Comparison of ENCODE assay signal across 15 cellular contexts in genomic region chr11:35271031-35271430, GRCh38.
A peak's percentile ranks its signal among the peaks of the same experiment; 100 is the strongest.
DNase-seq lines count a peak whose midpoint lies in the region; ATAC-seq, FAIRE-seq and TF ChIP-seq lines count a peak whose summit lies in the region.
"Had no signal": no experiment of that assay in that cellular context is flagged by ENCODE, and none has a peak within 500 bp of the region (broad histone marks: within the 10 kb centered on the region; RNA-seq: fewer than 3 reads in every experiment).

No MANE protein-coding gene starts in this region.

- peaks cover 62% of the 10 kb centered on the region for H3K4me1 Mint-ChIP-seq in activated naive CD4-positive, alpha-beta T cell treated with anti-CD3 and anti-CD28 coated beads, Interleukin-2, amount 50 U/mL, for 24 hours
- H3K4me1 Mint-ChIP-seq in central memory CD8-positive, alpha-beta T cell = peaks cover 40% of the 10 kb centered on the region
- H3K4me1 Mint-ChIP-seq in immature natural killer cell = peaks cover 20 to 52% of the 10 kb centered on the region in 2 donors

- H3K9me3 Mint-ChIP-seq in activated naive CD4-positive, alpha-beta T cell treated with anti-CD3 and anti-CD28 coated beads, Interleukin-2, amount 50 U/mL, for 24 hours = peaks cover 8% of the 10 kb centered on the region
- H3K9me3 Mint-ChIP-seq in central memory CD8-positive, alpha-beta T cell = no peaks in the 10 kb centered on the region
- no peaks in the 10 kb centered on the region for H3K9me3 Mint-ChIP-seq in immature natural killer cell
- H3K9me3 Mint-ChIP-seq: CD4-positive, alpha-beta T cell; H9 had no signal

- no peak overlapping the region for H3K4me3 ChIP-seq in effector memory CD4-positive, alpha-beta T cell (ENCODE audit: insufficient read depth, low read depth, low read length, poor library complexity, severe bottlenecking)
- H3K4me3 ChIP-seq: BLaER1 treated with 17β-estradiol and CSF1 and Interleukin-3, amounts not matched to agents 10 nM and 100 nM had no signal

- no peaks in the 10 kb centered on the region for H3K27me3 Mint-ChIP-seq in activated naive CD4-positive, alpha-beta T cell treated with anti-CD3 and anti-CD28 coated beads, Interleukin-2, amount 50 U/mL, for 24 hours
- no peaks in the 10 kb centered on the region for H3K27me3 Mint-ChIP-seq in central memory CD8-positive, alpha-beta T cell
- peaks cover 3 to 21% (median 16%) of the 10 kb centered on the region in 3 donors for H3K27me3 Mint-ChIP-seq in immature natural killer cell (ENCODE audit: low read depth in 3 of 3)
- H3K27me3 Mint-ChIP-seq: CD4-positive, alpha-beta T cell had no signal

- H3K4me3 Mint-ChIP-seq in activated naive CD4-positive, alpha-beta T cell treated with anti-CD3 and anti-CD28 coated beads, Interleukin-2, amount 50 U/mL, for 24 hours = no peak overlapping the region
- H3K4me3 Mint-ChIP-seq in central memory CD8-positive, alpha-beta T cell = no peak overlapping the region
- no peak overlapping the region for H3K4me3 Mint-ChIP-seq in immature natural killer cell
- H3K4me3 Mint-ChIP-seq: CD4-positive, alpha-beta T cell; H9 had no signal

- peak overlapping the region; percentile 32 for H3K27ac Mint-ChIP-seq in activated naive CD4-positive, alpha-beta T cell treated with anti-CD3 and anti-CD28 coated beads, Interleukin-2, amount 50 U/mL, for 24 hours
- H3K27ac Mint-ChIP-seq in central memory CD8-positive, alpha-beta T cell (ENCODE audit: low read depth) = peak overlapping the region; percentile 83
- H3K27ac Mint-ChIP-seq in immature natural killer cell = peak overlapping the region in 5 of 6 donors; percentile 19 to 95 (median 51)
- H3K27ac Mint-ChIP-seq: CD4-positive, alpha-beta T cell; H9 had no signal

- TF ChIP-seq POLR2A in GM12891 (IDR thresholded peaks at IDR 0.05; ENCODE audit: low read depth, low read length) = no peak

- peak; percentile 77 for FAIRE-seq in GM12891 (lab: Jason Lieb, UNC)
- FAIRE-seq: HepG2, HTR-8/SVneo had no signal

- no peaks in the 10 kb centered on the region for H3K27me3 ChIP-seq in effector memory CD4-positive, alpha-beta T cell (replicated peaks; ENCODE audit: control insufficient read depth, insufficient read depth, low read length, poor library complexity, severe bottlenecking)
- H3K27me3 ChIP-seq: BLaER1 treated with 17β-estradiol and CSF1 and Interleukin-3, amounts not matched to agents 10 nM and 100 nM had no signal

- no peak for DNase-seq in activated naive CD4-positive, alpha-beta T cell treated with Interleukin-2 at 50 U/mL for 16 hours
- DNase-seq in GM12891 (ENCODE audit: insufficient read length, low spot score) = no peak
- DNase-seq in central memory CD8-positive, alpha-beta T cell (ENCODE audit: low spot score in 2 of 2) = no peak
- no peak for DNase-seq in immature natural killer cell
- DNase-seq in effector memory CD4-positive, alpha-beta T cell = no peak
- DNase-seq in anterior cingulate cortex (lab: John Stamatoyannopoulos, UW) = no peak
- DNase-seq: 8988T; CD4-positive, alpha-beta T cell; GOT3; H9 had no signal

- no peak overlapping the region for H3K27ac ChIP-seq in effector memory CD4-positive, alpha-beta T cell (ENCODE audit: insufficient read depth, low read length, poor library complexity, severe bottlenecking)
- H3K27ac ChIP-seq: BLaER1 treated with 17β-estradiol and CSF1 and Interleukin-3, amounts not matched to agents 10 nM and 100 nM had no signal

- H3K9me3 ChIP-seq in effector memory CD4-positive, alpha-beta T cell (ENCODE audit: control insufficient read depth, low read length) = no peaks in the 10 kb centered on the region
- H3K9me3 ChIP-seq: BLaER1 treated with 17β-estradiol and CSF1 and Interleukin-3, amounts not matched to agents 10 nM and 100 nM had no signal

- no peak for ATAC-seq in central memory CD8-positive, alpha-beta T cell (replicated peaks; ENCODE audit: extremely low read depth, poor library complexity, severe bottlenecking)
- no peak for ATAC-seq in HG02798 (IDR thresholded peaks at IDR 0.05; ENCODE audit: poor library complexity, unreplicated experiment)
- ATAC-seq: HepG2 had no signal

- H3K36me3 ChIP-seq in effector memory CD4-positive, alpha-beta T cell (ENCODE audit: control insufficient read depth, insufficient read depth, low read length) = no peaks in the 10 kb centered on the region
- H3K36me3 ChIP-seq: BLaER1 treated with 17β-estradiol and CSF1 and Interleukin-3, amounts not matched to agents 10 nM and 100 nM had no signal

- H3K4me1 ChIP-seq in effector memory CD4-positive, alpha-beta T cell (ENCODE audit: control insufficient read depth, insufficient read depth, low read length, poor library complexity, severe bottlenecking) = peaks cover 14% of the 10 kb centered on the region

- no peaks in the 10 kb centered on the region for H3K36me3 Mint-ChIP-seq in activated naive CD4-positive, alpha-beta T cell treated with anti-CD3 and anti-CD28 coated beads, Interleukin-2, amount 50 U/mL, for 24 hours
- H3K36me3 Mint-ChIP-seq in central memory CD8-positive, alpha-beta T cell (ENCODE audit: insufficient read depth) = peaks cover 10% of the 10 kb centered on the region
- no peaks in the 10 kb centered on the region for H3K36me3 Mint-ChIP-seq in immature natural killer cell

TF ChIP-seq in GM12891, 5 proteins besides CTCF, POLR2A, EP300 and RAD21:
- TF ChIP-seq POLR2AphosphoS5 (IDR thresholded peaks at IDR 0.05; ENCODE audit: low read depth, low read length) (no peak), TAF1 (IDR thresholded peaks at IDR 0.05; ENCODE audit: low read depth, low read length) (no peak), PAX5 (IDR thresholded peaks at IDR 0.05; ENCODE audit: insufficient read depth, low read length, severe bottlenecking) (no peak)

Comparison
In these comparisons a context has a peak if more than half of its experiments do, and no peak if none do; other contexts are left out.
1. H3K27ac Mint-ChIP-seq: peak in every context shown above with its lines; median percentile 83 in central memory CD8-positive, alpha-beta T cell; 51 in immature natural killer cell; 32 in activated naive CD4-positive, alpha-beta T cell treated with anti-CD3 and anti-CD28 coated beads, Interleukin-2, amount 50 U/mL, for 24 hours.